In genomic region chr19:16160445-16160942, GRCh38 we compare ENCODE assay signal across 1 cellular context.
A peak's percentile ranks its signal among the peaks of the same experiment; 100 is the strongest.
TF ChIP-seq lines count a peak whose summit lies in the region.

No MANE protein-coding gene starts in this region.

TF ChIP-seq in GM12878, 131 proteins besides CTCF, POLR2A, EP300 and RAD21:
- TF ChIP-seq MEF2B (IDR thresholded peaks at IDR 0.05; ENCODE audit: partially characterized antibody, poor library complexity, severe bottlenecking) (peak; percentile 42), IKZF1 (conservative IDR thresholded peaks at IDR 0.05) (0 out of 2 replicates have a peak, but pooled peaks have one; percentile 26), CEBPZ (IDR thresholded peaks at IDR 0.05; ENCODE audit: low read depth, low read length) (no peak), IRF4 (IDR thresholded peaks at IDR 0.05; ENCODE audit: low read depth, low read length) (no peak)
